Comparison of ENCODE assay signal across 2 cellular contexts in the genomic region with DNA sequence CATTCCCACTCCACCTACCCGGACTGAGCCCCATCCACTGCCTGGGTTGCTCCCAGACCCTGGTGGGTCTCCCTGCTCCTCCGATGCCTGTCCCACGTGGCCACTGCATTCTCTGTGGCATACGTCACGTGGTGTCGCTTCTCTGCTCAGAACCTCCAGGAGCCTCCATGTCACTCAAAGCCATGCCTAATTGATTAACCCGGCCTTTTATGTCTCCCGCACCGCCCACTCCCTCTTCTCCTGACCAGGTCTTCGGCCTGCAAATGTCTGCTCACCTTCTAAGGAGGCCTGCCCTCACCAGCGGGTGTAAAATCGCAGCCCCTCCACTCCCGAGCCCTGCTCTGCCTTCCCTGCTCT.
TF ChIP-seq lines count a peak whose summit lies in the region.

No MANE protein-coding gene starts in this region.

TF ChIP-seq in IMR-90, 13 proteins besides CTCF, POLR2A, EP300 and RAD21:
- no peak for TF ChIP-seq RCOR1 (IDR thresholded peaks at IDR 0.05; ENCODE audit: insufficient replicate concordance, low read length)
- no peak for TF ChIP-seq MAZ (IDR thresholded peaks at IDR 0.05; ENCODE audit: borderline replicate concordance, low read depth, low read length)
- TF ChIP-seq RFX5 (IDR thresholded peaks at IDR 0.05; ENCODE audit: low read depth, low read length), result no peak
- no peak for TF ChIP-seq USF2 (IDR thresholded peaks at IDR 0.05; ENCODE audit: low read depth, low read length)
- no peak for TF ChIP-seq CEBPB (IDR thresholded peaks at IDR 0.05; ENCODE audit: low read depth, low read length)
- no peak for TF ChIP-seq SMC3 (IDR thresholded peaks at IDR 0.05; ENCODE audit: low read depth, low read length)
- no peak for TF ChIP-seq FOS (IDR thresholded peaks at IDR 0.05; ENCODE audit: low read depth, low read length)
- TF ChIP-seq BHLHE40 (IDR thresholded peaks at IDR 0.05; ENCODE audit: low read depth, low read length), result no peak
- TF ChIP-seq NFE2L2 (IDR thresholded peaks at IDR 0.05; ENCODE audit: low read depth, low read length), result no peak
- no peak for TF ChIP-seq MXI1 (IDR thresholded peaks at IDR 0.05; ENCODE audit: borderline replicate concordance, low read depth, low read length)
- TF ChIP-seq CHD1 (IDR thresholded peaks at IDR 0.05; ENCODE audit: low read depth, low read length), result no peak
- TF ChIP-seq ELK1 (IDR thresholded peaks at IDR 0.05; ENCODE audit: borderline replicate concordance, low read depth, low read length), result no peak

TF ChIP-seq in H1, 55 proteins besides CTCF, POLR2A, EP300 and RAD21:
- no peak for TF ChIP-seq JUND (IDR thresholded peaks at IDR 0.05; ENCODE audit: low read length)
- TF ChIP-seq SP4 (IDR thresholded peaks at IDR 0.05; ENCODE audit: low read length), result no peak
- no peak for TF ChIP-seq MAFK (IDR thresholded peaks at IDR 0.05; ENCODE audit: low read depth, low read length)
- TF ChIP-seq GTF2F1 (IDR thresholded peaks at IDR 0.05; ENCODE audit: borderline replicate concordance, low read depth, low read length), result no peak
- TF ChIP-seq KDM1A (IDR thresholded peaks at IDR 0.05; ENCODE audit: borderline replicate concordance, low read length), result no peak
- TF ChIP-seq EGR1 (IDR thresholded peaks at IDR 0.05; ENCODE audit: borderline replicate concordance, low read depth, low read length), result peak; percentile 52; the same call in 1 of the 2 replicates
